In the genomic region with DNA sequence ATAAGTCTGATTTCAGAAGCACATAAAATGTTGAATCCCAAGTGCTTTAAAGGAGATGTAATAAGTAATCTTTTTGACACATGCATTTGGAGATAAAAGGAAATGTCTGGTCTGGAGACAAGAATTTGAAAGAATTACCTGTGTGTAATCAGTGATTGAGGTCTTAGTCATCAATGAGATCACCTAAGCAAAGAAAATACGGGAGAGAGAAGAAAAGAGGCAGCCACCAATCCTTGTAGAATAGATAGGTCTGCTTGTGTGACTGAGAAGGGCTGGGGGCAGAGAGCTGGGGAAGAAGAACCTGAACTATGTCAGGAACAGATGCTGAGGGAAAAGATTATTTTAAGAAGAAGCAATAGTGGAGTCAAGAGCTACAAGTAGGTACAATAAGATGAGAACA, we compare ENCODE assay signal across 22 cellular contexts. TPM values are rescaled to one million over a fixed set of nuclear protein-coding genes. Genes with fewer than 3 reads are reported as not detected.
DNase-seq lines count a peak whose midpoint lies in the region; ATAC-seq, FAIRE-seq and TF ChIP-seq lines count a peak whose summit lies in the region.
"Had no signal": no experiment of that assay in that cellular context is flagged by ENCODE, and none has a peak within 500 bp of the region (broad histone marks: within the 10 kb centered on the region; RNA-seq: fewer than 3 reads in every experiment).

No MANE protein-coding gene starts in this region.

- BruUV-seq in mammary epithelial cell (replicated peaks; lab: Mats Ljungman, UMichigan), result no TSS peak

- H3K36me3 Mint-ChIP-seq in activated T-cell treated with anti-CD3 and anti-CD28 coated beads, Interleukin-2, amount 50 U/mL, for 4 hours (ENCODE audit: insufficient read depth), result no peaks in the 10 kb centered on the region

- dilution Hi-C loops in mammary epithelial cell (cut with HindIII; ENCODE audit: low sequenced_read_pairs), result no loop called here

- H3K4me2 ChIP-seq in mammary epithelial cell (ENCODE audit: insufficient read depth, low read depth, low read length), result no peak overlapping the region
- H3K4me2 ChIP-seq in hepatocyte, result no peak overlapping the region

- ATAC-seq in activated T-cell treated with anti-CD3 and anti-CD28 coated beads, Interleukin-2, amount 50 U/mL, for 4 hours, result no peak

- FAIRE-seq in RCC 7860 (lab: Jason Lieb, UNC), result peak; percentile 78
- FAIRE-seq: D721Med, G401.6 had no signal

- no peak overlapping the region for H3K27ac ChIP-seq in mammary epithelial cell (ENCODE audit: insufficient read depth, low read depth, low read length)
- no peak overlapping the region for H3K27ac ChIP-seq in breast epithelium
- peak overlapping the region; percentile 48 for H3K27ac ChIP-seq in hepatocyte
- H3K27ac ChIP-seq in WERI-Rb-1, result no peak overlapping the region
- H3K27ac ChIP-seq: 22Rv1, SJSA1 had no signal

- H2AFZ ChIP-seq in mammary epithelial cell (ENCODE audit: low read depth, low read length), result no peak overlapping the region
- no peak overlapping the region for H2AFZ ChIP-seq in hepatocyte

- H3K36me3 ChIP-seq in mammary epithelial cell (ENCODE audit: insufficient read depth, low read length), result no peaks in the 10 kb centered on the region
- no peaks in the 10 kb centered on the region for H3K36me3 ChIP-seq in breast epithelium
- H3K36me3 ChIP-seq in hepatocyte (replicated peaks; ENCODE audit: insufficient read depth, low read depth), result no peaks in the 10 kb centered on the region
- H3K36me3 ChIP-seq in WERI-Rb-1, result no peaks in the 10 kb centered on the region
- H3K36me3 ChIP-seq: BE2C, SJSA1 had no signal

- no peaks in the 10 kb centered on the region for H3K4me1 Mint-ChIP-seq in activated T-cell treated with anti-CD3 and anti-CD28 coated beads, Interleukin-2, amount 50 U/mL, for 4 hours (ENCODE audit: low read depth)

- H3K79me2 ChIP-seq in mammary epithelial cell (ENCODE audit: insufficient read depth, low read length), result no peaks in the 10 kb centered on the region
- no peaks in the 10 kb centered on the region for H3K79me2 ChIP-seq in hepatocyte

- intact Hi-C loops in mammary epithelial cell (cut with micrococcal nuclease) (no loop called here), breast epithelium (cut with DNase I; ENCODE audit: low total_unique reads) (no loop called here)

- peaks cover 3% of the 10 kb centered on the region for H3K27me3 Mint-ChIP-seq in activated T-cell treated with anti-CD3 and anti-CD28 coated beads, Interleukin-2, amount 50 U/mL, for 4 hours (ENCODE audit: low read depth)
- H3K27me3 Mint-ChIP-seq: CD4-positive, alpha-beta T cell had no signal

- no peak overlapping the region for H3K4me3 Mint-ChIP-seq in activated T-cell treated with anti-CD3 and anti-CD28 coated beads, Interleukin-2, amount 50 U/mL, for 4 hours
- H3K4me3 Mint-ChIP-seq: CD4-positive, alpha-beta T cell had no signal

- peaks cover 16% of the 10 kb centered on the region for H3K4me1 ChIP-seq in mammary epithelial cell (ENCODE audit: insufficient read depth, low read length)
- H3K4me1 ChIP-seq in breast epithelium, result no peaks in the 10 kb centered on the region
- H3K4me1 ChIP-seq in hepatocyte (ENCODE audit: insufficient read depth), result no peaks in the 10 kb centered on the region
- H3K4me1 ChIP-seq: BE2C, SJSA1 had no signal

- TF ChIP-seq CTCF in mammary epithelial cell (conservative IDR thresholded peaks at IDR 0.05 in 1 of 2, IDR thresholded peaks at IDR 0.05 in 1 of 2; ENCODE audit: extremely low read depth in 1 of 2, insufficient read depth in 1 of 2, low read depth in 1 of 2, low read length in 2 of 2) (no peak), breast epithelium (IDR thresholded peaks at IDR 0.05) (no peak), hepatocyte (IDR thresholded peaks at IDR 0.05; ENCODE audit: poor library complexity) (no peak), WERI-Rb-1 (IDR thresholded peaks at IDR 0.05; ENCODE audit: low read depth, low read length) (no peak)

- H3K9ac ChIP-seq in mammary epithelial cell (ENCODE audit: insufficient read depth, low read length), result no peak overlapping the region

- CTCF ChIA-PET in mammary epithelial cell (lab: Charles Lee; ENCODE audit: low non-redundant PET), result no interaction called here

- in situ Hi-C loops in mammary epithelial cell (cut with MboI; ENCODE audit: low sequenced_read_pairs in 2 of 2), result no loop called here

- H3K9me3 ChIP-seq in mammary epithelial cell (replicated peaks; ENCODE audit: insufficient read depth, low read length), result no peaks in the 10 kb centered on the region
- H3K9me3 ChIP-seq in breast epithelium, result no peaks in the 10 kb centered on the region
- H3K9me3 ChIP-seq in hepatocyte (ENCODE audit: low read depth), result no peaks in the 10 kb centered on the region
- no peaks in the 10 kb centered on the region for H3K9me3 ChIP-seq in WERI-Rb-1 (ENCODE audit: severe bottlenecking)
- H3K9me3 ChIP-seq: BE2C, SJSA1 had no signal

- peak; percentile 77 for DNase-seq in mammary epithelial cell
- no peak for DNase-seq in breast epithelium (ENCODE audit: low spot score in 2 of 2)
- DNase-seq in RCC 7860 (ENCODE audit: low spot score), result peak; percentile 85
- peak; percentile 33 for DNase-seq in hepatocyte (ENCODE audit: low spot score)
- DNase-seq in activated T-cell treated with anti-CD3 and anti-CD28 coated beads, Interleukin-2, amount 50 U/mL, for 4 hours, result no peak
- no peak for DNase-seq in WERI-Rb-1
- no peak for DNase-seq in RPMI8226
- DNase-seq in iPS-NIHi11 (ENCODE audit: low spot score), result no peak
- DNase-seq: BE2C; CD4-positive, alpha-beta T cell; DND-41; IMR-90; Karpas-422; MM.1S; NCI-H1092 treated with DMSO at 0.1 percent for 48 hours; NCI-H1694 treated with DMSO at 0.1 percent for 48 hours; NCI-H226; NCI-H524 treated with DMSO at 0.1 percent for 48 hours had no signal

- no peak for TF ChIP-seq POLR2A in breast epithelium (IDR thresholded peaks at IDR 0.05)

- peaks cover 6% of the 10 kb centered on the region for H3K9me3 Mint-ChIP-seq in activated T-cell treated with anti-CD3 and anti-CD28 coated beads, Interleukin-2, amount 50 U/mL, for 4 hours
- H3K9me3 Mint-ChIP-seq: CD4-positive, alpha-beta T cell had no signal

- 0% methylated on average over 1 of the region's 1 CpG for WGBS in mammary epithelial cell (ENCODE audit: low coverage, missing lambda C conversion rate)
- WGBS in hepatocyte (ENCODE audit: low lambda C conversion rate, missing lambda C conversion rate), result 9% methylated on average over 1 of the region's 1 CpG

- H3K4me3 ChIP-seq in mammary epithelial cell (replicated peaks in 1 of 3; ENCODE audit: insufficient read depth in 1 of 3, low read depth in 2 of 3, low read length in 3 of 3) (no peak overlapping the region), breast epithelium (no peak overlapping the region), hepatocyte (no peak overlapping the region), WERI-Rb-1 (ENCODE audit: low read depth, low read length) (no peak overlapping the region)
- H3K4me3 ChIP-seq: SJSA1 had no signal

- no peaks in the 10 kb centered on the region for H3K27me3 ChIP-seq in mammary epithelial cell (ENCODE audit: insufficient read depth, low read length)
- no peaks in the 10 kb centered on the region for H3K27me3 ChIP-seq in breast epithelium
- no peaks in the 10 kb centered on the region for H3K27me3 ChIP-seq in hepatocyte
- peaks cover 5% of the 10 kb centered on the region for H3K27me3 ChIP-seq in WERI-Rb-1 (ENCODE audit: insufficient read depth, low read depth, severe bottlenecking)
- H3K27me3 ChIP-seq: BE2C had no signal

- H3K9me2 ChIP-seq in hepatocyte (replicated peaks; ENCODE audit: insufficient read depth), result no peaks in the 10 kb centered on the region

- no peaks in the 10 kb centered on the region for H4K20me1 ChIP-seq in mammary epithelial cell (ENCODE audit: insufficient read depth, low read length)
- no peaks in the 10 kb centered on the region for H4K20me1 ChIP-seq in hepatocyte (ENCODE audit: insufficient read depth, poor library complexity, severe bottlenecking)

RNA-seq across cellular contexts. Expression of gene ITPRID1, which starts 49.3 kb away (rescaled TPM):
- under 1 TPM in 1 of 2 donors, not detected in 1; 0.17 TPM for total RNA-seq in mammary epithelial cell
- not detected for polyA plus RNA-seq in mammary epithelial cell
- not detected for polyA minus RNA-seq in mammary epithelial cell
- 1 to 10 TPM in 2 of 3 donors, not detected in 1; 1.6 to 2.6 TPM for total RNA-seq in breast epithelium
- 0.36 TPM in 1 of 2 replicates, not detected in the other for total RNA-seq in hepatocyte
- 0.06 and 0.71 TPM in 2 replicates for polyA plus RNA-seq in hepatocyte
- total RNA-seq in activated T-cell treated with anti-CD3 and anti-CD28 coated beads, Interleukin-2, amount 50 U/mL, for 4 hours, result not detected
- total RNA-seq: CD4-positive, alpha-beta T cell; IMR-90; SJSA1 had no signal
- polyA plus RNA-seq: IMR-90 had no signal

Comparison
In these comparisons a context has a peak if more than half of its experiments do, and no peak if none do; other contexts are left out.
1. DNase-seq: peak in mammary epithelial cell (single experiment), RCC 7860 (single experiment) and hepatocyte (single experiment); none in breast epithelium (0 of 2), activated T-cell treated with anti-CD3 and anti-CD28 coated beads, Interleukin-2, amount 50 U/mL, for 4 hours (single experiment), WERI-Rb-1 (single experiment), RPMI8226 (single experiment) and iPS-NIHi11 (single experiment).